Comparison of ENCODE assay signal across 1 cellular context in genomic region chr16:70526403-70526802, GRCh38.
TF ChIP-seq lines count a peak whose summit lies in the region.

No MANE protein-coding gene starts in this region.

TF ChIP-seq in HEK293, 187 proteins besides CTCF, POLR2A, EP300 and RAD21 (continued from another document):
- TF ChIP-seq ZBTB6 (tag by site-specific recombination; IDR thresholded peaks at IDR 0.05) (no peak), KLF9 (tag by site-specific recombination; IDR thresholded peaks at IDR 0.05; ENCODE audit: low read depth) (peak; percentile 25; the same call in 1 of the 2 replicates), IKZF3 (tag by site-specific recombination; IDR thresholded peaks at IDR 0.05) (no peak), KLF1 (tag by site-specific recombination; IDR thresholded peaks at IDR 0.05) (peak; percentile 36; the same call in 1 of the 2 replicates), KLF16 (tag by site-specific recombination; IDR thresholded peaks at IDR 0.05) (no peak)
TF ChIP-seq in HEK293: peak in this region for 3.
